Comparison of ENCODE assay signal across 26 cellular contexts in the genomic region with DNA sequence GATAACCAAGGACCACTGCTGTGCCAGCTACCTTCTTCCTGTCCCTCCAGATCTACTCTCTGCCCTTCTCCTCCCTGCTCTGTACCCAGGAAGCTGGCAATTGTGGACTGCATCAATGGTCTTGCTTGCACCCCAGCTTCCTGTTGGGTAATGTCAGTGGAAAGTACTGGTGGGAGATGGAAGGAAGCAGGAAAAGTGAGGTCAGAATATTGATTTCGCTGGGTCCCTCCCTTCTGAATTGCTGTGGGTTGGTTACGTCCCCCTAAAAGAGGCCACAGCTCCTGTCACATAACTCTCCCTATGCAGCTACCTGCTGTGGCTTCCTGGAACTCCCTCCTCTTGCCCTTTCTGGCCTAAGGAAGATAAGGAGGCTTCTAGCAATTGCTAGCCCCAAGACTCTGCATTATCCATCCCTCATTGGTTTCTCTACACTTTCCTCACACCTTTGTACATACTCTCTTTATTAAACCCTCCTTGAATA.
"Had no signal": no experiment of that assay in that cellular context is flagged by ENCODE, and none has a peak within 500 bp of the region (broad histone marks: within the 10 kb centered on the region; RNA-seq: fewer than 3 reads in every experiment).

No MANE protein-coding gene starts in this region.

- H3K9ac ChIP-seq: KMS-11 had no signal

- H3K27ac ChIP-seq: KMS-11, SK-N-MC, VCaP had no signal

- H3K9me3 Mint-ChIP-seq: activated CD4-positive, alpha-beta memory T cell treated with anti-CD3 and anti-CD28 coated beads for 36 hours; activated CD4-positive, alpha-beta T cell treated with anti-CD3 and anti-CD28 coated beads, Interleukin-2, amount 10 ng/mL, durations not matched to agents 7 days and 5 days; activated naive CD4-positive, alpha-beta T cell treated with anti-CD3 and anti-CD28 coated beads, Interleukin-2, amount 10 ng/mL, durations not matched to agents 7 days and 5 days; activated T-helper 2 cell treated with anti-CD3 and anti-CD28 coated beads, Interferon-gamma antibody, Interleukin-2, Interleukin-4, amounts not matched to agents 10 μg/mL and 5 μg/mL and 100 μg/mL, durations not matched to agents 14 hours and 24 hours and 36 hours; T-helper 1 cell treated with Interleukin-12 subunit alpha and Interleukin-12 subunit beta and Interleukin-4 antibody, amounts not matched to agents 30 μg/mL and 1 μg/mL, for 36 hours had no signal

- H3K4me3 Mint-ChIP-seq: activated CD4-positive, alpha-beta memory T cell treated with anti-CD3 and anti-CD28 coated beads for 36 hours; activated CD4-positive, alpha-beta T cell treated with anti-CD3 and anti-CD28 coated beads, Interleukin-2, amount 10 ng/mL, durations not matched to agents 7 days and 5 days; activated naive CD4-positive, alpha-beta T cell treated with anti-CD3 and anti-CD28 coated beads, Interleukin-2, amount 10 ng/mL, durations not matched to agents 7 days and 5 days; activated naive CD8-positive, alpha-beta T cell treated with anti-CD3 and anti-CD28 coated beads for 36 hours; activated T-cell treated with anti-CD3 and anti-CD28 coated beads, Interleukin-2, amount 50 U/mL, for 72 hours; T-helper 1 cell treated with Interleukin-12 subunit alpha and Interleukin-12 subunit beta and Interleukin-4 antibody, amounts not matched to agents 30 μg/mL and 1 μg/mL, for 36 hours had no signal

- H3K4me2 ChIP-seq: KMS-11 had no signal

- H3K27ac Mint-ChIP-seq: activated CD4-positive, alpha-beta memory T cell treated with anti-CD3 and anti-CD28 coated beads for 36 hours; activated CD4-positive, alpha-beta T cell treated with anti-CD3 and anti-CD28 coated beads, Interleukin-2, amount 10 ng/mL, durations not matched to agents 7 days and 5 days; activated naive CD4-positive, alpha-beta T cell treated with anti-CD3 and anti-CD28 coated beads, Interleukin-2, amount 10 ng/mL, durations not matched to agents 7 days and 5 days; activated naive CD8-positive, alpha-beta T cell treated with anti-CD3 and anti-CD28 coated beads for 36 hours; activated T-cell treated with anti-CD3 and anti-CD28 coated beads, Interleukin-2, amount 50 U/mL, for 72 hours; activated T-helper 2 cell treated with anti-CD3 and anti-CD28 coated beads, Interferon-gamma antibody, Interleukin-2, Interleukin-4, amounts not matched to agents 10 μg/mL and 5 μg/mL and 100 μg/mL, durations not matched to agents 14 hours and 24 hours and 36 hours; T-helper 1 cell treated with Interleukin-12 subunit alpha and Interleukin-12 subunit beta and Interleukin-4 antibody, amounts not matched to agents 30 μg/mL and 1 μg/mL, for 36 hours had no signal

- H3K4me1 Mint-ChIP-seq: activated CD4-positive, alpha-beta T cell treated with anti-CD3 and anti-CD28 coated beads, Interleukin-2, amount 10 ng/mL, durations not matched to agents 7 days and 5 days; activated naive CD4-positive, alpha-beta T cell treated with anti-CD3 and anti-CD28 coated beads, Interleukin-2, amount 10 ng/mL, durations not matched to agents 7 days and 5 days; activated naive CD8-positive, alpha-beta T cell treated with anti-CD3 and anti-CD28 coated beads for 36 hours had no signal

- DNase-seq: activated CD4-positive, alpha-beta memory T cell treated with anti-CD3 and anti-CD28 coated beads for 36 hours; activated CD4-positive, alpha-beta T cell treated with anti-CD3 and anti-CD28 coated beads, Interleukin-2, amount 10 ng/mL, durations not matched to agents 7 days and 5 days; activated CD4-positive, CD25-positive, alpha-beta regulatory T cell; activated CD8-positive, alpha-beta memory T cell treated with anti-CD3 and anti-CD28 coated beads, Interleukin-2, amount 50 U/mL, for 4 hours; activated gamma-delta T cell treated with Interleukin-2 at 50 U/mL for 16 hours; activated naive CD4-positive, alpha-beta T cell treated with anti-CD3 and anti-CD28 coated beads, Interleukin-2, amount 10 ng/mL, durations not matched to agents 7 days and 5 days; activated naive CD8-positive, alpha-beta T cell treated with anti-CD3 and anti-CD28 coated beads for 36 hours; activated T-cell treated with anti-CD3 and anti-CD28 coated beads, Interleukin-2, amount 50 U/mL, for 72 hours; anterior cingulate cortex; cerebellar nuclear complex; MM.1S; NCI-H1048; NCI-H146; NCI-H187 treated with DMSO at 0.1 percent for 48 hours; NCI-H2081 treated with DMSO at 0.1 percent for 48 hours; NCI-H345; NCI-H510A; NCI-H526 treated with DMSO at 0.1 percent for 48 hours; NCI-H82; SIG-M5; SW 1271 had no signal

- H3K36me3 Mint-ChIP-seq: activated CD4-positive, alpha-beta memory T cell treated with anti-CD3 and anti-CD28 coated beads for 36 hours; activated naive CD4-positive, alpha-beta T cell treated with anti-CD3 and anti-CD28 coated beads, Interleukin-2, amount 10 ng/mL, durations not matched to agents 7 days and 5 days; activated naive CD8-positive, alpha-beta T cell treated with anti-CD3 and anti-CD28 coated beads for 36 hours had no signal

- H3K4me3 ChIP-seq: SK-N-MC had no signal
